ENCODE assay signal across 9 cellular contexts in genomic region chr12:11839093-11839641, GRCh38.
A peak's percentile ranks its signal among the peaks of the same experiment; 100 is the strongest.
DNase-seq lines count a peak whose midpoint lies in the region; ATAC-seq, FAIRE-seq and TF ChIP-seq lines count a peak whose summit lies in the region.
"Had no signal": no experiment of that assay in that cellular context is flagged by ENCODE, and none has a peak within 500 bp of the region (broad histone marks: within the 10 kb centered on the region; RNA-seq: fewer than 3 reads in every experiment).

No MANE protein-coding gene starts in this region.

- H3K27ac ChIP-seq in A549 (no peak overlapping the region), astrocyte (ENCODE audit: low read depth, low read length) (peak overlapping the region; percentile 51), lower lobe of right lung (peak overlapping the region; percentile 78)

- H4K20me1 ChIP-seq in astrocyte (ENCODE audit: insufficient read depth, low read length) = no peaks in the 10 kb centered on the region

- H3K4me3 Mint-ChIP-seq in astrocyte (ENCODE audit: unreplicated experiment) = no peak overlapping the region

- H3K9ac ChIP-seq in astrocyte (ENCODE audit: low read length) = peak overlapping the region; percentile 6

- peaks cover 12% of the 10 kb centered on the region; the same call in 2 of the 3 replicates for H3K4me1 ChIP-seq in A549
- H3K4me1 ChIP-seq in astrocyte (ENCODE audit: insufficient read depth, low read length) = peaks cover 20% of the 10 kb centered on the region
- H3K4me1 ChIP-seq in lower lobe of right lung = peaks cover 69% of the 10 kb centered on the region

- no peak for TF ChIP-seq POLR2A in A549 (IDR thresholded peaks at IDR 0.05; ENCODE audit: low read length)

- no peak overlapping the region for H2AFZ ChIP-seq in astrocyte (ENCODE audit: low read depth, low read length)

- peaks cover 40% of the 10 kb centered on the region for H3K36me3 Mint-ChIP-seq in astrocyte (ENCODE audit: low read depth, unreplicated experiment)

- H3K9me3 ChIP-seq in A549 = no peaks in the 10 kb centered on the region
- H3K9me3 ChIP-seq in astrocyte (ENCODE audit: insufficient read depth, low read depth, low read length) = no peaks in the 10 kb centered on the region
- no peaks in the 10 kb centered on the region for H3K9me3 ChIP-seq in lower lobe of right lung

- H3K4me1 Mint-ChIP-seq in astrocyte (ENCODE audit: low read depth, unreplicated experiment) = peaks cover 34% of the 10 kb centered on the region

- H3K36me3 ChIP-seq in astrocyte (ENCODE audit: insufficient read depth, low read length) (peaks cover 10% of the 10 kb centered on the region), lower lobe of right lung (peaks cover 11% of the 10 kb centered on the region)

- intact Hi-C loops in lower lobe of right lung (cut with DNase I) = no loop called here

- H3K27ac Mint-ChIP-seq in astrocyte (ENCODE audit: unreplicated experiment) = peak overlapping the region; percentile 49

- H3K79me2 ChIP-seq in astrocyte (ENCODE audit: insufficient read depth, low read length) = peaks cover 4% of the 10 kb centered on the region

- no peak for TF ChIP-seq RAD21 in A549 (conservative IDR thresholded peaks at IDR 0.05 in 1 of 2, IDR thresholded peaks at IDR 0.05 in 1 of 2)

- CTCF ChIA-PET in A549 (lab: Yijun Ruan, JAX) = no interaction called here

- FAIRE-seq in A549 (lab: Jason Lieb, UNC) (no peak), astrocyte (lab: Jason Lieb, UNC) (peak; percentile 34)

- TF ChIP-seq EP300 in A549 (IDR thresholded peaks at IDR 0.05) = no peak

- 71% methylated on average over 8 of the region's 8 CpGs for WGBS in A549 (ENCODE audit: missing lambda C conversion rate)

- no peaks in the 10 kb centered on the region for H3K9me3 Mint-ChIP-seq in astrocyte (ENCODE audit: unreplicated experiment)

- POLR2A ChIA-PET in A549 (lab: Yijun Ruan, JAX) = no interaction called here

- no peak for ATAC-seq in A549
- peak; percentile 57 to 76 for ATAC-seq in lower lobe of right lung

- TF ChIP-seq CTCF in A549 (IDR thresholded peaks at IDR 0.05) (no peak), astrocyte (IDR thresholded peaks at IDR 0.05; ENCODE audit: insufficient read depth, low read depth, low read length) (no peak), lower lobe of right lung (IDR thresholded peaks at IDR 0.05) (no peak)

- H3K27me3 ChIP-seq in astrocyte (ENCODE audit: insufficient read depth, low read length) = no peaks in the 10 kb centered on the region
- no peaks in the 10 kb centered on the region for H3K27me3 ChIP-seq in lower lobe of right lung (ENCODE audit: low read depth)

- no peak overlapping the region for H3K4me2 ChIP-seq in A549
- peak overlapping the region; percentile 56 for H3K4me2 ChIP-seq in astrocyte (ENCODE audit: low read length)

- H3K27me3 Mint-ChIP-seq in astrocyte (ENCODE audit: low read depth, unreplicated experiment) = no peaks in the 10 kb centered on the region

- DNase-seq in A549 (ENCODE audit: low read depth in 1 of 2, low spot score in 1 of 2) (no peak), NCI-H1092 (lab: John Stamatoyannopoulos, UW) (peak; percentile 88), astrocyte (ENCODE audit: low read depth) (peak; percentile 83), lower lobe of right lung (no peak), germinal center (ENCODE audit: low spot score) (no peak), GF-D8 (lab: John Stamatoyannopoulos, UW) (no peak), COLO829 (ENCODE audit: low spot score) (no peak), SW480 (ENCODE audit: low spot score) (no peak)
- DNase-seq: central memory CD4-positive, alpha-beta T cell had no signal

- H3K4me3 ChIP-seq in A549 (no peak overlapping the region), astrocyte (ENCODE audit: insufficient read depth, low read depth, low read length) (peak overlapping the region; percentile 3), lower lobe of right lung (no peak overlapping the region)

TF ChIP-seq in A549, 52 proteins besides CTCF, POLR2A, EP300 and RAD21:
- TF ChIP-seq ZC3H11A (IDR thresholded peaks at IDR 0.05) (no peak), TFCP2L1 (CRISPR knock-in tag; IDR thresholded peaks at IDR 0.05) (no peak), FOSB (CRISPR knock-in tag; IDR thresholded peaks at IDR 0.05) (no peak), FOSL2 (IDR thresholded peaks at IDR 0.05) (no peak), FOSL2 (CRISPR knock-in tag; IDR thresholded peaks at IDR 0.05) (peak; percentile 22; the same call in 1 of the 2 replicates)
TF ChIP-seq in A549: peak in this region for 1.

Comparison
In these comparisons a context has a peak if more than half of its experiments do, and no peak if none do; other contexts are left out.
1. ATAC-seq: peak in lower lobe of right lung (2 of 2); none in A549 (0 of 2).
2. DNase-seq: peak in NCI-H1092 (single experiment) and astrocyte (single experiment); none in A549 (0 of 2), lower lobe of right lung (single experiment), germinal center (single experiment), GF-D8 (single experiment), COLO829 (single experiment) and SW480 (single experiment).
3. H3K27ac ChIP-seq: peak in astrocyte (single experiment) and lower lobe of right lung (single experiment); none in A549 (0 of 2).